Comparison of ENCODE assay signal across 28 cellular contexts in genomic region chr2:140177081-140177480, GRCh38.
"Had no signal": no experiment of that assay in that cellular context is flagged by ENCODE, and none has a peak within 500 bp of the region (broad histone marks: within the 10 kb centered on the region; RNA-seq: fewer than 3 reads in every experiment).

No MANE protein-coding gene starts in this region.

- H3K27me3 Mint-ChIP-seq: activated B cell treated with CpG ODN at 0.5 μM for 24 hours; activated CD8-positive, alpha-beta T cell treated with anti-CD3 and anti-CD28 coated beads for 36 hours; activated naive CD8-positive, alpha-beta T cell treated with anti-CD3 and anti-CD28 coated beads for 36 hours; activated T-helper 17 cell treated with anti-CD3 and anti-CD28 coated beads, Interleukin-2, amount 50 U/mL, for 72 hours had no signal

- H3K36me3 Mint-ChIP-seq: activated naive CD8-positive, alpha-beta T cell treated with anti-CD3 and anti-CD28 coated beads for 36 hours had no signal

- H3K4me1 Mint-ChIP-seq: activated B cell treated with CpG ODN at 0.5 μM for 24 hours; activated naive CD8-positive, alpha-beta T cell treated with anti-CD3 and anti-CD28 coated beads for 36 hours; activated T-helper 17 cell treated with anti-CD3 and anti-CD28 coated beads, Interleukin-2, amount 50 U/mL, for 72 hours had no signal

- H3K27ac Mint-ChIP-seq: activated B cell treated with CpG ODN at 0.5 μM for 24 hours; activated CD8-positive, alpha-beta T cell treated with anti-CD3 and anti-CD28 coated beads for 36 hours; activated naive CD8-positive, alpha-beta T cell treated with anti-CD3 and anti-CD28 coated beads for 36 hours; activated T-cell treated with anti-CD3 and anti-CD28 coated beads, Interleukin-2, amount 50 U/mL, for 72 hours; activated T-helper 17 cell treated with anti-CD3 and anti-CD28 coated beads, Interleukin-2, amount 50 U/mL, for 72 hours had no signal

- DNase-seq: activated B cell treated with CpG ODN at 0.5 μM for 24 hours; activated CD4-positive, alpha-beta T cell treated with anti-CD3 and anti-CD28 coated beads for 4 hours; activated CD4-positive, CD25-positive, alpha-beta regulatory T cell treated with anti-CD3 and anti-CD28 coated beads, Interleukin-2, amount 50 U/mL, for 72 hours; activated CD8-positive, alpha-beta T cell treated with anti-CD3 and anti-CD28 coated beads for 36 hours; activated effector memory CD4-positive, alpha-beta T cell treated with anti-CD3 and anti-CD28 coated beads, Interleukin-2, amount 50 U/mL, for 16 hours; activated naive CD4-positive, alpha-beta T cell; activated naive CD4-positive, alpha-beta T cell treated with anti-CD3 and anti-CD28 coated beads, Interleukin-2, amount 50 U/mL, for 16 hours; activated naive CD8-positive, alpha-beta T cell treated with anti-CD3 and anti-CD28 coated beads for 36 hours; activated T-cell treated with anti-CD3 and anti-CD28 coated beads, Interleukin-2, amount 50 U/mL, for 1 hour; activated T-cell treated with anti-CD3 and anti-CD28 coated beads, Interleukin-2, amount 50 U/mL, for 72 hours; amniotic stem cell; aorta; brain microvascular endothelial cell; central memory CD4-positive, alpha-beta T cell; NCI-H1092 treated with DMSO at 0.1 percent for 48 hours; NCI-H1417 treated with DMSO at 0.1 percent for 48 hours; NCI-H187 treated with DMSO at 0.1 percent for 48 hours; NCI-H2081 treated with DMSO at 0.1 percent for 48 hours; NCI-H2227 treated with DMSO at 0.1 percent for 48 hours; NCI-H510A treated with DMSO at 0.1 percent for 48 hours; NCI-H748 treated with DMSO at 0.1 percent for 48 hours; OCI-M1; Right ventricle myocardium superior; SW 1271; T-helper 1 cell; T-helper 2 cell; T-helper 9 cell had no signal

- H3K9me3 Mint-ChIP-seq: activated B cell treated with CpG ODN at 0.5 μM for 24 hours had no signal

- ATAC-seq: activated CD8-positive, alpha-beta T cell treated with anti-CD3 and anti-CD28 coated beads for 36 hours; activated T-cell treated with anti-CD3 and anti-CD28 coated beads, Interleukin-2, amount 50 U/mL, for 72 hours; activated T-helper 17 cell treated with anti-CD3 and anti-CD28 coated beads, Interleukin-2, amount 50 U/mL, for 72 hours had no signal

- H3K4me3 Mint-ChIP-seq: activated B cell treated with CpG ODN at 0.5 μM for 24 hours; activated CD8-positive, alpha-beta T cell treated with anti-CD3 and anti-CD28 coated beads for 36 hours; activated naive CD8-positive, alpha-beta T cell treated with anti-CD3 and anti-CD28 coated beads for 36 hours; activated T-cell treated with anti-CD3 and anti-CD28 coated beads, Interleukin-2, amount 50 U/mL, for 72 hours; activated T-helper 17 cell treated with anti-CD3 and anti-CD28 coated beads, Interleukin-2, amount 50 U/mL, for 72 hours had no signal
